Comparison of ENCODE assay signal across 12 cellular contexts in the genomic region with DNA sequence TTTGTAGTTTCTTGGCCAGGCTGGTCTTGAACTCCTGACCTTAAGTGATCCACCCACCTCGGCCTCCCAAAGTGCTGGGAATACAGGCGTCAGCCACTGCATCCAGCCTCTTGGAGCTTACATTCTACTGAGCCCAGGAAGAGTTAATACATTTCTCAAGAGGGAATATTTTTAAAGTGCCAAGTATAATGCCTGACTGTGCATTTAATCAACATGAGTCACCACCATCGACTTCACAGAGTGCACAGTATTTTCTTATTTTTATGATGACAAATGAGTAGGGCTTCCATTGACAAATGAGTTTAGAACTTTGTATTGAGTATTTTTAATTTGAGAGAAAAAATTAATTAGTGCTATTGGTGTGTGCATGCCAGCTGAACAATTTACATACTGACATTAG.
DNase-seq lines count a peak whose midpoint lies in the region; ATAC-seq, FAIRE-seq and TF ChIP-seq lines count a peak whose summit lies in the region.
"Had no signal": no experiment of that assay in that cellular context is flagged by ENCODE, and none has a peak within 500 bp of the region (broad histone marks: within the 10 kb centered on the region; RNA-seq: fewer than 3 reads in every experiment).

No MANE protein-coding gene starts in this region.

- H4K20me1 ChIP-seq in keratinocyte (ENCODE audit: control insufficient read depth, extremely low read depth, insufficient read depth, low read length): no peaks in the 10 kb centered on the region

- FAIRE-seq in keratinocyte (lab: Jason Lieb, UNC): no peak

- H3K9me3 ChIP-seq in keratinocyte (ENCODE audit: control insufficient read depth, low read depth, low read length) (no peaks in the 10 kb centered on the region), aorta (ENCODE audit: control insufficient read depth, low read length) (no peaks in the 10 kb centered on the region), HAP-1 (no peaks in the 10 kb centered on the region)

- peaks cover 3% of the 10 kb centered on the region for H3K9me1 ChIP-seq in keratinocyte (ENCODE audit: control insufficient read depth, extremely low read depth, insufficient read depth, low read length)

- H3K4me3 ChIP-seq in cardiac fibroblast (replicated peaks in 1 of 2; ENCODE audit: low read depth in 2 of 2, low read length in 2 of 2) (no peak overlapping the region), keratinocyte (ENCODE audit: control insufficient read depth in 2 of 3, extremely low read depth in 1 of 3, insufficient read depth in 2 of 3, low read depth in 1 of 3, low read length in 3 of 3) (peak overlapping the region in 1 of 3 experiments; percentile 49), aorta (ENCODE audit: low read length in 2 of 2) (no peak overlapping the region), HAP-1 (no peak overlapping the region)

- H3K4me1 ChIP-seq in keratinocyte (ENCODE audit: control insufficient read depth, extremely low read depth, insufficient read depth, low read length): peaks cover 25% of the 10 kb centered on the region
- peaks cover 6% of the 10 kb centered on the region in 2 donors for H3K4me1 ChIP-seq in aorta (ENCODE audit: control insufficient read depth in 1 of 2, insufficient read depth in 2 of 2, low read length in 2 of 2)
- no peaks in the 10 kb centered on the region for H3K4me1 ChIP-seq in HAP-1

- TF ChIP-seq CTCF in cardiac fibroblast (IDR thresholded peaks at IDR 0.05; ENCODE audit: low read depth, low read length) (no peak), keratinocyte (optimal IDR thresholded peaks at IDR 0.05 in 1 of 3, IDR thresholded peaks at IDR 0.05 in 1 of 3, conservative IDR thresholded peaks at IDR 0.05 in 1 of 3; ENCODE audit: extremely low read depth in 1 of 3, insufficient read depth in 2 of 3, low read length in 3 of 3) (no peak)

- dilution Hi-C loops in keratinocyte (cut with MboI; ENCODE audit: extremely low pct_ligation_motif_present, low sequenced_read_pairs): no loop called here

- H3K27ac ChIP-seq in keratinocyte (ENCODE audit: control insufficient read depth, insufficient read depth, low read length) (peak overlapping the region; percentile 6), aorta (ENCODE audit: low read depth in 1 of 2, low read length in 2 of 2) (no peak overlapping the region)

- WGBS in aorta, 2 donors: 7 to 10% methylated on average over 3 of the region's 3 CpGs

- no peak overlapping the region for H2AFZ ChIP-seq in keratinocyte (ENCODE audit: control insufficient read depth, low read length)

- in situ Hi-C loops in HAP-1 (cut with MboI; ENCODE audit: low sequenced_read_pairs): no loop called here

- H3K36me3 ChIP-seq in keratinocyte (ENCODE audit: control insufficient read depth in 2 of 2, extremely low read depth in 1 of 2, insufficient read depth in 2 of 2, low read length in 2 of 2): no peaks in the 10 kb centered on the region
- no peaks in the 10 kb centered on the region for H3K36me3 ChIP-seq in aorta (ENCODE audit: control insufficient read depth in 1 of 2, insufficient read depth in 2 of 2, low read length in 1 of 2)
- H3K36me3 ChIP-seq in HAP-1 (replicated peaks): no peaks in the 10 kb centered on the region

- H3K9ac ChIP-seq in keratinocyte (ENCODE audit: control insufficient read depth, extremely low read depth, insufficient read depth, low read length): no peak overlapping the region

- peak overlapping the region; percentile 71 for H3K4me2 ChIP-seq in keratinocyte (ENCODE audit: control insufficient read depth, extremely low read depth, insufficient read depth, low read depth, low read length)

- no peaks in the 10 kb centered on the region for H3K27me3 ChIP-seq in keratinocyte (ENCODE audit: control insufficient read depth, extremely low read depth, insufficient read depth, low read length)
- H3K27me3 ChIP-seq in aorta (ENCODE audit: control insufficient read depth in 1 of 2, insufficient read depth in 2 of 2, low read length in 1 of 2): no peaks in the 10 kb centered on the region
- no peaks in the 10 kb centered on the region for H3K27me3 ChIP-seq in HAP-1 (ENCODE audit: low read depth)

- intact Hi-C loops in Right ventricle myocardium inferior (cut with DNase I): no loop called here
- intact Hi-C loops in cardiac septum (cut with DNase I): no loop called here
- intact Hi-C loops in aorta (cut with DNase I): no loop called here

- peak; percentile 68 for ATAC-seq in Right ventricle myocardium inferior
- ATAC-seq in aorta (ENCODE audit: low FRiP score): peak; percentile 66
- ATAC-seq: activated CD8-positive, alpha-beta T cell treated with anti-CD3 and anti-CD28 coated beads for 36 hours had no signal

- DNase-seq in Right ventricle myocardium inferior (ENCODE audit: missing footprints): no peak
- DNase-seq in cardiac septum (ENCODE audit: low spot score): no peak
- peak; percentile 85 to 86 for DNase-seq in cardiac fibroblast (ENCODE audit: low read depth in 2 of 2)
- DNase-seq in keratinocyte (ENCODE audit: low read depth, low spot score): no peak
- no peak for DNase-seq in aorta
- no peak for DNase-seq in NCI-H510A treated with DMSO at 0.1 percent for 48 hours (lab: John Stamatoyannopoulos, UW)
- no peak for DNase-seq in NCI-H1105 treated with DMSO at 0.1 percent for 48 hours (lab: John Stamatoyannopoulos, UW)
- DNase-seq in HAP-1 (ENCODE audit: low spot score in 2 of 2): no peak
- DNase-seq: activated CD8-positive, alpha-beta T cell treated with anti-CD3 and anti-CD28 coated beads for 36 hours; activated naive CD8-positive, alpha-beta T cell treated with anti-CD3 and anti-CD28 coated beads, Interleukin-2, amount 10 ng/mL, durations not matched to agents 7 days and 5 days; NCI-H345; nephron progenitor cell had no signal

- H3K79me2 ChIP-seq in keratinocyte (ENCODE audit: control insufficient read depth, insufficient read depth, low read length): no peaks in the 10 kb centered on the region

Comparison
In these comparisons a context has a peak if more than half of its experiments do, and no peak if none do; other contexts are left out.
1. DNase-seq: peak in cardiac fibroblast (2 of 2); none in Right ventricle myocardium inferior (single experiment), cardiac septum (single experiment), keratinocyte (single experiment), aorta (0 of 2), NCI-H510A treated with DMSO at 0.1 percent for 48 hours (single experiment), NCI-H1105 treated with DMSO at 0.1 percent for 48 hours (single experiment) and HAP-1 (0 of 2).